In genomic region chr13:98192008-98192407, GRCh38 we compare ENCODE assay signal across 21 cellular contexts. TPM values are rescaled to one million over a fixed set of nuclear protein-coding genes. Genes with fewer than 3 reads are reported as not detected.
"Had no signal": no experiment of that assay in that cellular context is flagged by ENCODE, and none has a peak within 500 bp of the region (broad histone marks: within the 10 kb centered on the region; RNA-seq: fewer than 3 reads in every experiment).

No MANE protein-coding gene starts in this region.

- H3K27me3 ChIP-seq: MG63 had no signal

- H3K4me3 ChIP-seq: MG63 had no signal

- H3K4me2 ChIP-seq: SK-N-SH had no signal

- H3K9ac ChIP-seq: SK-N-SH had no signal

- H3K36me3 ChIP-seq: MG63 had no signal

- DNase-seq: Karpas-422, KG1, MG63, NCI-H1092 treated with DMSO at 0.1 percent for 48 hours, NCI-H1436, NCI-H187, NCI-H2029, NCI-H2081 treated with DMSO at 0.1 percent for 48 hours, NCI-H2171, NCI-H226, NCI-H446, NCI-H510A, NCI-H524 treated with DMSO at 0.1 percent for 48 hours, NCI-H69, NCI-H774, SHP77, SK-N-SH, SW 1271 had no signal

- H3K27ac ChIP-seq: RWPE1 had no signal

- H3K9me3 ChIP-seq: MG63, SK-N-SH had no signal

RNA-seq across cellular contexts. Expression of gene RNF113B, which starts 14.9 kb away (rescaled TPM):
- total RNA-seq: HT-29, SK-MEL-5 had no signal
- polyA plus RNA-seq: SK-N-SH had no signal
